Comparison of ENCODE assay signal across 40 cellular contexts in the genomic region with DNA sequence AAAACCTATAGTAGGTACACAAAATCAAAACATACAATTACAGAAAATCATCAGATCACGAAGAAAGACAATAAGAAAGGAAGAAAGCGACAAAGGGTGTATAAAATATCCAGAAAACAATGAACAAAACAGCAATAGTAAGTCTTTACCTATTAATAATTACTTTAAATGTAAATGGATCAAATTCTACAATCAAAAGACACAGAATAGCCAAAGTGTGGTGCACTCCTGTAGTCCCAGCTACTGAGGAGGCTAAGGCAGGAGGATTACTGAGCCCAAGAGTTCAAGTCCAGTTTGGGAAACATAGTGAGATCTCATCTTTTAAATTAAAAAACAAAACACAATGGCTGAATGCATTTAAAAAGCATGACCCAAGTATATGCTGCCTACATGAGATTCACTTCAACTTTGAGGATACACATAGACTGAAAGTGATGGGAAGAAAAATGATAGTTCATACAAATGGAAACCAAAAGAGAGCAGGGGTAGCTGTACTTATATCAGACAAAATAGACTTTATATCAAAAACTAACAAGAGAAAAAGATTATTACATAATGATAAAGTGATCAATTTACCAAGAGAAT. TPM values are rescaled to one million over a fixed set of nuclear protein-coding genes. Genes with fewer than 3 reads are reported as not detected.
"Had no signal": no experiment of that assay in that cellular context is flagged by ENCODE, and none has a peak within 500 bp of the region (broad histone marks: within the 10 kb centered on the region; RNA-seq: fewer than 3 reads in every experiment).

No MANE protein-coding gene starts in this region.

- DNase-seq: Karpas-422, Kasumi-1, MG63, MM.1S, MV-4-11, NCI-H1048, NCI-H1092, NCI-H1092 treated with DMSO at 0.1 percent for 48 hours, NCI-H1105, NCI-H1105 treated with DMSO at 0.1 percent for 48 hours, NCI-H1417, NCI-H1417 treated with DMSO at 0.1 percent for 48 hours, NCI-H1436, NCI-H1436 treated with DMSO at 0.1 percent for 48 hours, NCI-H146, NCI-H1694, NCI-H1694 treated with DMSO at 0.1 percent for 48 hours, NCI-H187, NCI-H187 treated with DMSO at 0.1 percent for 48 hours, NCI-H1930, NCI-H2029, NCI-H2029 treated with DMSO at 0.1 percent for 48 hours, NCI-H2081, NCI-H2081 treated with DMSO at 0.1 percent for 48 hours, NCI-H2107, NCI-H2171, NCI-H2171 treated with DMSO at 0.1 percent for 48 hours, NCI-H2227 treated with DMSO at 0.1 percent for 48 hours, NCI-H226, NCI-H345, NCI-H446, NCI-H446 treated with DMSO at 0.1 percent for 48 hours, NCI-H510A, NCI-H510A treated with DMSO at 0.1 percent for 48 hours, NCI-H524, NCI-H524 treated with DMSO at 0.1 percent for 48 hours had no signal

- H3K36me3 ChIP-seq: MG63 had no signal

- H3K4me3 ChIP-seq: MG63 had no signal

- H3K27me3 ChIP-seq: MG63 had no signal

RNA-seq across cellular contexts. Expression of a gene that starts 40.6 kb away (rescaled TPM):
- total RNA-seq: LHCN-M2, M059J, MCF 10A, NCI-H460 had no signal

RNA-seq across cellular contexts. Expression of a gene that starts 58.2 kb away (rescaled TPM):
- total RNA-seq: LHCN-M2, NCI-H460 had no signal
